ENCODE assay signal across 16 cellular contexts in genomic region chr14:37122288-37122687, GRCh38. TPM values are rescaled to one million over a fixed set of nuclear protein-coding genes. Genes with fewer than 3 reads are reported as not detected.
DNase-seq lines count a peak whose midpoint lies in the region; ATAC-seq and TF ChIP-seq lines count a peak whose summit lies in the region.
"Had no signal": no experiment of that assay in that cellular context is flagged by ENCODE, and none has a peak within 500 bp of the region (broad histone marks: within the 10 kb centered on the region; RNA-seq: fewer than 3 reads in every experiment).

No MANE protein-coding gene starts in this region.

- ATAC-seq in lung (ENCODE audit: insufficient read depth, low FRiP score) = peak; percentile 72
- ATAC-seq in SK-N-SH treated with all-trans-retinoic acid at 6 μM for 48 hours = no peak
- ATAC-seq in GM21515 (IDR thresholded peaks at IDR 0.05; ENCODE audit: unreplicated experiment) = no peak
- no peak for ATAC-seq in GM21526 (IDR thresholded peaks at IDR 0.05; ENCODE audit: low FRiP score, unreplicated experiment)
- ATAC-seq: naive thymus-derived CD4-positive, alpha-beta T cell had no signal

- DNase-seq in AG20443 (ENCODE audit: low spot score) (peak; percentile 30), LHCN-M2 (ENCODE audit: low read depth) (peak; percentile 66), choroid plexus epithelial cell (ENCODE audit: low read depth) (peak; percentile 64), lung (ENCODE audit: low spot score) (no peak), testis (no peak)
- DNase-seq: activated naive CD8-positive, alpha-beta T cell treated with anti-CD3 and anti-CD28 coated beads for 36 hours; effector memory CD4-positive, alpha-beta T cell; KG1; naive thymus-derived CD4-positive, alpha-beta T cell; NCI-H2081 treated with DMSO at 0.1 percent for 48 hours; small intestine had no signal

- H3K27me3 ChIP-seq in lung (ENCODE audit: control insufficient read depth, insufficient read depth) (no peaks in the 10 kb centered on the region), testis (no peaks in the 10 kb centered on the region)

- intact Hi-C loops in testis (cut with DNase I; ENCODE audit: low total_unique reads) = no loop called here

- H3K27ac ChIP-seq in lung (ENCODE audit: low read depth in 1 of 2, low read length in 1 of 2) (no peak overlapping the region), testis (no peak overlapping the region)

- H3K4me1 ChIP-seq in lung (ENCODE audit: control insufficient read depth in 2 of 2, insufficient read depth in 2 of 2, low read length in 2 of 2) (peaks cover 0 to 1% of the 10 kb centered on the region in 2 donors), testis (no peaks in the 10 kb centered on the region)

- TF ChIP-seq POLR2A in testis (IDR thresholded peaks at IDR 0.05) = no peak

- H3K36me3 ChIP-seq in lung (ENCODE audit: control insufficient read depth in 2 of 2, insufficient read depth in 2 of 2, low read length in 2 of 2) = no peaks in the 10 kb centered on the region
- H3K36me3 ChIP-seq in testis (ENCODE audit: low read depth, missing control alignments) = no peaks in the 10 kb centered on the region

- H3K4me3 ChIP-seq in choroid plexus epithelial cell (ENCODE audit: low read depth, low read length) = no peak overlapping the region
- H3K4me3 ChIP-seq in lung = no peak overlapping the region
- H3K4me3 ChIP-seq in testis = no peak overlapping the region

- TF ChIP-seq CTCF in choroid plexus epithelial cell (conservative IDR thresholded peaks at IDR 0.05; ENCODE audit: low read depth, low read length) (no peak), lung (IDR thresholded peaks at IDR 0.05; ENCODE audit: control extremely low read depth, extremely low read depth) (no peak), testis (IDR thresholded peaks at IDR 0.05) (no peak)

- WGBS in lung, 2 donors = 55 to 77% methylated on average over 3 of the region's 3 CpGs
- 86 to 90% methylated on average over 3 of the region's 3 CpGs for WGBS in testis, 2 donors

- peaks cover 0 to 2% of the 10 kb centered on the region in 2 donors for H3K9me3 ChIP-seq in lung (ENCODE audit: control insufficient read depth in 2 of 2, insufficient read depth in 1 of 2, low read length in 1 of 2)
- no peaks in the 10 kb centered on the region for H3K9me3 ChIP-seq in testis

TF ChIP-seq in SK-N-SH treated with all-trans-retinoic acid at 6 μM for 48 hours, 23 proteins besides CTCF, POLR2A, EP300 and RAD21:
- TF ChIP-seq ZFP30 (CRISPR knock-in tag; IDR thresholded peaks at IDR 0.05) = no peak
- TF ChIP-seq, protein P1, sequence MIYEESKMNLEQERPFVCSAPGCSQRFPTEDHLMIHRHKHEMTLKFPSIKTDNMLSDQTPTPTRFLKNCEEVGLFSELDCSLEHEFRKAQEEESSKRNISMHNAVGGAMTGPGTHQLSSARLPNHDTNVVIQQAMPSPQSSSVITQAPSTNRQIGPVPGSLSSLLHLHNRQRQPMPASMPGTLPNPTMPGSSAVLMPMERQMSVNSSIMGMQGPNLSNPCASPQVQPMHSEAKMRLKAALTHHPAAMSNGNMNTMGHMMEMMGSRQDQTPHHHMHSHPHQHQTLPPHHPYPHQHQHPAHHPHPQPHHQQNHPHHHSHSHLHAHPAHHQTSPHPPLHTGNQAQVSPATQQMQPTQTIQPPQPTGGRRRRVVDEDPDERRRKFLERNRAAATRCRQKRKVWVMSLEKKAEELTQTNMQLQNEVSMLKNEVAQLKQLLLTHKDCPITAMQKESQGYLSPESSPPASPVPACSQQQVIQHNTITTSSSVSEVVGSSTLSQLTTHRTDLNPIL (CRISPR knock-in tag; IDR thresholded peaks at IDR 0.05; ENCODE audit: low read depth) = no peak
- TF ChIP-seq TSHZ2 (CRISPR knock-in tag; IDR thresholded peaks at IDR 0.05) = no peak
TF ChIP-seq in SK-N-SH treated with all-trans-retinoic acid at 6 μM for 48 hours: peak in this region for 0.

RNA-seq across cellular contexts. Expression of gene SLC25A21, which starts 50.1 kb away (rescaled TPM):
- total RNA-seq in LHCN-M2 (2014; rRNA removed) = 0.19 and 0.57 TPM in 2 replicates
- polyA plus RNA-seq in LHCN-M2 (2012) = 0.40 TPM
- 1 to 10 TPM in 1 of 2 donors, under 1 TPM in 1; 0.58 to 2.6 TPM for total RNA-seq in lung
- polyA plus RNA-seq in lung = under 1 TPM; 0.23 to 0.26 TPM
- total RNA-seq in testis = 10 to 100 TPM; 13.6 to 16.0 TPM
- polyA plus RNA-seq in testis (ENCODE audit: insufficient read depth, low read depth, low replicate concordance) = 4.4 TPM
- total RNA-seq: activated naive CD8-positive, alpha-beta T cell treated with anti-CD3 and anti-CD28 coated beads for 36 hours; naive thymus-derived CD4-positive, alpha-beta T cell; OCI-LY7 had no signal
- polyA plus RNA-seq: CD14-positive monocyte; naive thymus-derived CD4-positive, alpha-beta T cell had no signal

Comparison
In these comparisons a context has a peak if more than half of its experiments do, and no peak if none do; other contexts are left out.
1. DNase-seq: peak in AG20443 (single experiment), LHCN-M2 (single experiment) and choroid plexus epithelial cell (single experiment); none in lung (single experiment) and testis (single experiment).